In genomic region chr16:73043828-73044493, GRCh38 we compare ENCODE assay signal across 14 cellular contexts. TPM values are rescaled to one million over a fixed set of nuclear protein-coding genes. Genes with fewer than 3 reads are reported as not detected.
DNase-seq lines count a peak whose midpoint lies in the region; ATAC-seq, FAIRE-seq and TF ChIP-seq lines count a peak whose summit lies in the region.
"Had no signal": no experiment of that assay in that cellular context is flagged by ENCODE, and none has a peak within 500 bp of the region (broad histone marks: within the 10 kb centered on the region; RNA-seq: fewer than 3 reads in every experiment).

No MANE protein-coding gene starts in this region.

- TF ChIP-seq CTCF in kidney (IDR thresholded peaks at IDR 0.05; ENCODE audit: borderline replicate concordance, extremely low read depth, insufficient read depth): no peak

- peaks cover 14 to 15% of the 10 kb centered on the region in 2 donors for H3K4me1 ChIP-seq in kidney (ENCODE audit: control insufficient read depth in 1 of 2, insufficient read depth in 1 of 2, low read depth in 1 of 2, low read length in 2 of 2)

- no peaks in the 10 kb centered on the region for H3K9me3 Mint-ChIP-seq in stimulated activated naive B cell treated with anti-CD40 and anti-IgM and Interleukin-4, amounts not matched to agents 10 μg/mL and 1 μg/mL and 100 μg/mL, for 72 hours
- peaks cover 0 to 2% (median 0%) of the 10 kb centered on the region in 9 donors for H3K9me3 Mint-ChIP-seq in naive thymus-derived CD8-positive, alpha-beta T cell
- H3K9me3 Mint-ChIP-seq: T-cell had no signal

- FAIRE-seq in GM12891 (lab: Jason Lieb, UNC): peak; percentile 31
- no peak for FAIRE-seq in kidney (lab: Jason Lieb, UNC)

- no peak for TF ChIP-seq POLR2A in GM12891 (IDR thresholded peaks at IDR 0.05; ENCODE audit: low read depth, low read length)

- peaks cover 22 to 34% of the 10 kb centered on the region in 2 donors for H3K4me1 Mint-ChIP-seq in stimulated activated naive B cell treated with anti-CD40 and anti-IgM and Interleukin-4, amounts not matched to agents 10 μg/mL and 1 μg/mL and 100 μg/mL, for 72 hours
- H3K4me1 Mint-ChIP-seq in naive thymus-derived CD8-positive, alpha-beta T cell: peaks cover 0 to 18% (median 5%) of the 10 kb centered on the region in 4 donors

- no peak overlapping the region for H3K27ac ChIP-seq in kidney (ENCODE audit: low read depth in 2 of 2, low read length in 2 of 2)

- POLR2A ChIA-PET in naive thymus-derived CD8-positive, alpha-beta T cell (lab: Charles Lee): no interaction called here

- H3K9ac ChIP-seq in kidney (ENCODE audit: low read length in 2 of 2): no peak overlapping the region

- no peaks in the 10 kb centered on the region for H3K9me3 ChIP-seq in kidney (ENCODE audit: control insufficient read depth in 1 of 2, low read length in 2 of 2)

- peaks cover 0 to 3% of the 10 kb centered on the region in 2 donors for H3K36me3 Mint-ChIP-seq in stimulated activated naive B cell treated with anti-CD40 and anti-IgM and Interleukin-4, amounts not matched to agents 10 μg/mL and 1 μg/mL and 100 μg/mL, for 72 hours
- H3K36me3 Mint-ChIP-seq in naive thymus-derived CD8-positive, alpha-beta T cell: no peaks in the 10 kb centered on the region
- H3K36me3 Mint-ChIP-seq: T-cell had no signal

- H3K36me3 ChIP-seq in kidney (ENCODE audit: control insufficient read depth in 1 of 2, insufficient read depth in 2 of 2, low read length in 2 of 2): no peaks in the 10 kb centered on the region

- no peak overlapping the region for H3K4me3 ChIP-seq in kidney (ENCODE audit: low read length in 2 of 2)

- no peak overlapping the region for H3K4me3 Mint-ChIP-seq in stimulated activated naive B cell treated with anti-CD40 and anti-IgM and Interleukin-4, amounts not matched to agents 10 μg/mL and 1 μg/mL and 100 μg/mL, for 72 hours
- no peak overlapping the region for H3K4me3 Mint-ChIP-seq in naive thymus-derived CD8-positive, alpha-beta T cell
- H3K4me3 Mint-ChIP-seq: T-cell had no signal

- peaks cover 0 to 6% of the 10 kb centered on the region in 2 donors for H3K27me3 Mint-ChIP-seq in stimulated activated naive B cell treated with anti-CD40 and anti-IgM and Interleukin-4, amounts not matched to agents 10 μg/mL and 1 μg/mL and 100 μg/mL, for 72 hours
- H3K27me3 Mint-ChIP-seq in naive thymus-derived CD8-positive, alpha-beta T cell: peaks cover 13 to 52% (median 23%) of the 10 kb centered on the region in 5 donors

- no peak for DNase-seq in GM12891 (ENCODE audit: insufficient read length, low spot score)
- peak; percentile 58 for DNase-seq in astrocyte of the hippocampus (ENCODE audit: low read depth, low spot score)
- DNase-seq in left kidney (ENCODE audit: low read depth, low spot score): peak; percentile 51
- DNase-seq in stimulated activated naive B cell treated with anti-CD40 and anti-IgM and Interleukin-4, amounts not matched to agents 10 μg/mL and 1 μg/mL and 100 μg/mL, for 72 hours: no peak
- no peak for DNase-seq in NCI-H187 (lab: John Stamatoyannopoulos, UW)
- DNase-seq in naive thymus-derived CD8-positive, alpha-beta T cell: no peak
- DNase-seq in 8988T: no peak
- DNase-seq in kidney: no peak
- DNase-seq: activated CD4-positive, alpha-beta T cell treated with anti-CD3 and anti-CD28 coated beads, Interleukin-2, amount 50 U/mL, for 4 hours; activated naive CD4-positive, alpha-beta T cell treated with anti-CD3 and anti-CD28 coated beads, Interleukin-2, amount 50 U/mL, for 16 hours; midbrain; NCI-H1694; NK-92 treated with Interleukin-12 subunit alpha and Interleukin-12 subunit beta, amount 100 ng/mL, for 24 hours; T-cell had no signal

- intact Hi-C loops in kidney (cut with DNase I): no loop called here

- H3K27ac Mint-ChIP-seq in stimulated activated naive B cell treated with anti-CD40 and anti-IgM and Interleukin-4, amounts not matched to agents 10 μg/mL and 1 μg/mL and 100 μg/mL, for 72 hours: peak overlapping the region; percentile 14
- no peak overlapping the region for H3K27ac Mint-ChIP-seq in naive thymus-derived CD8-positive, alpha-beta T cell
- H3K27ac Mint-ChIP-seq: T-cell had no signal

- no peak for ATAC-seq in stimulated activated naive B cell treated with anti-CD40 and anti-IgM and Interleukin-4, amounts not matched to agents 10 μg/mL and 1 μg/mL and 100 μg/mL, for 72 hours (replicated peaks)
- ATAC-seq in naive thymus-derived CD8-positive, alpha-beta T cell: no peak
- ATAC-seq: T-cell had no signal

TF ChIP-seq in GM12891, 5 proteins besides CTCF, POLR2A, EP300 and RAD21:
- TF ChIP-seq POU2F2 (IDR thresholded peaks at IDR 0.05; ENCODE audit: low read depth, low read length) (no peak), SPI1 (IDR thresholded peaks at IDR 0.05; ENCODE audit: low read depth, low read length) (no peak), PAX5 (IDR thresholded peaks at IDR 0.05; ENCODE audit: insufficient read depth, low read length, severe bottlenecking) (no peak), POLR2AphosphoS5 (IDR thresholded peaks at IDR 0.05; ENCODE audit: low read depth, low read length) (no peak), TAF1 (IDR thresholded peaks at IDR 0.05; ENCODE audit: low read depth, low read length) (no peak)

RNA-seq across cellular contexts. Expression of gene ZFHX3, which starts 4.0 kb away (rescaled TPM):
- 2.8 TPM for polyA plus RNA-seq in GM12891 (2012; ENCODE audit: low read depth, missing spikeins)
- under 1 TPM; 0.34 to 0.38 TPM for total RNA-seq in naive thymus-derived CD8-positive, alpha-beta T cell
- polyA plus RNA-seq in naive thymus-derived CD8-positive, alpha-beta T cell: under 1 TPM in 1 of 3 donors, not detected in 2; 0.05 TPM
- total RNA-seq in kidney: 29.3 TPM
- 2.3 TPM for polyA plus RNA-seq in kidney (ENCODE audit: insufficient read depth, low read depth, low replicate concordance)

Comparison
In these comparisons a context has a peak if more than half of its experiments do, and no peak if none do; other contexts are left out.
1. DNase-seq: peak in astrocyte of the hippocampus (single experiment) and left kidney (single experiment); none in GM12891 (single experiment), stimulated activated naive B cell treated with anti-CD40 and anti-IgM and Interleukin-4, amounts not matched to agents 10 μg/mL and 1 μg/mL and 100 μg/mL, for 72 hours (single experiment), NCI-H187 (0 of 2), naive thymus-derived CD8-positive, alpha-beta T cell (0 of 10), 8988T (single experiment) and kidney (single experiment).
2. RNA of gene ZFHX3, which starts 4.0 kb away (total RNA-seq): 29.3 TPM in kidney (single experiment); 0.34 to 0.38 TPM in naive thymus-derived CD8-positive, alpha-beta T cell; every median in the first group is over 10 times any median in the second.